Comparison of ENCODE assay signal across 1 cellular context in genomic region chr7:129405527-129405926, GRCh38.
TF ChIP-seq lines count a peak whose summit lies in the region.

No MANE protein-coding gene starts in this region.

TF ChIP-seq in GM12878, 131 proteins besides CTCF, POLR2A, EP300 and RAD21 (continued from another document):
- TF ChIP-seq CUX1 (IDR thresholded peaks at IDR 0.05; ENCODE audit: insufficient replicate concordance, low read depth, low read length) = no peak
- TF ChIP-seq NR2C1 (IDR thresholded peaks at IDR 0.05) = no peak
- TF ChIP-seq CEBPB (IDR thresholded peaks at IDR 0.05; ENCODE audit: borderline replicate concordance in 1 of 2, low read depth in 2 of 2, low read length in 2 of 2) = 0 out of 4 replicates have a peak, but pooled peaks of 1 of the 2 experiments have one; percentile 30
- peak; percentile 76 for TF ChIP-seq RUNX3 (IDR thresholded peaks at IDR 0.05; ENCODE audit: low read length)
- 0 out of 2 replicates have a peak, but pooled peaks have one; percentile 32 for TF ChIP-seq NR2F1 (conservative IDR thresholded peaks at IDR 0.05)
- TF ChIP-seq YBX1 (IDR thresholded peaks at IDR 0.05) = no peak
- TF ChIP-seq MTA2 (IDR thresholded peaks at IDR 0.05; ENCODE audit: low read depth) = peak; percentile 66
- TF ChIP-seq MEF2B (IDR thresholded peaks at IDR 0.05; ENCODE audit: partially characterized antibody, poor library complexity, severe bottlenecking) = peak; percentile 79
- TF ChIP-seq ZNF622 (IDR thresholded peaks at IDR 0.05) = no peak
- TF ChIP-seq DPF2 (IDR thresholded peaks at IDR 0.05) = no peak
- TF ChIP-seq MLLT1 (IDR thresholded peaks at IDR 0.05) = 0 out of 2 replicates have a peak, but pooled peaks have one; percentile 24
- TF ChIP-seq ZNF384 (IDR thresholded peaks at IDR 0.05; ENCODE audit: borderline replicate concordance, low read depth, low read length) = peak; percentile 67; the same call in 1 of the 2 replicates
- no peak for TF ChIP-seq WRNIP1 (IDR thresholded peaks at IDR 0.05; ENCODE audit: borderline replicate concordance, low read depth, low read length)
